ENCODE assay signal across 27 cellular contexts in genomic region chr20:63158845-63159244, GRCh38.
"Had no signal": no experiment of that assay in that cellular context is flagged by ENCODE, and none has a peak within 500 bp of the region (broad histone marks: within the 10 kb centered on the region; RNA-seq: fewer than 3 reads in every experiment).

No MANE protein-coding gene starts in this region.

- H3K4me3 ChIP-seq: dorsolateral prefrontal cortex, esophagus muscularis mucosa, gastrocnemius medialis, hepatocyte, left lung, lower lobe of right lung, neural progenitor cell, psoas muscle, stomach, thoracic aorta, uterus had no signal

- H3K79me2 ChIP-seq: hepatocyte, parathyroid adenoma had no signal

- H3K27ac Mint-ChIP-seq: memory B cell; mesothelial cell of epicardium; natural killer cell treated with Interleukin-12 subunit alpha and Interleukin-12 subunit beta and Interleukin-15 and Interleukin-18, amount 100 ng/mL, for 72 hours; neural progenitor cell; stimulated activated naive B cell treated with anti-CD40 and anti-IgM and Interleukin-4, amounts not matched to agents 10 μg/mL and 1 μg/mL and 100 μg/mL, for 72 hours; type B pancreatic cell had no signal

- H3K4me1 ChIP-seq: esophagus muscularis mucosa, left lung, lower lobe of right lung, parathyroid adenoma, stomach, uterus had no signal

- H3K4me2 ChIP-seq: hepatocyte, neural progenitor cell had no signal

- ATAC-seq: gastrocnemius medialis; left lung; lower lobe of right lung; natural killer cell treated with Interleukin-12 subunit alpha and Interleukin-12 subunit beta and Interleukin-15 and Interleukin-18, amount 100 ng/mL, for 72 hours; psoas muscle; sciatic nerve; stimulated activated naive B cell treated with anti-CD40 and anti-IgM and Interleukin-4, amounts not matched to agents 10 μg/mL and 1 μg/mL and 100 μg/mL, for 72 hours had no signal

- H3K9me3 ChIP-seq: esophagus muscularis mucosa, gastrocnemius medialis, left lung, lower lobe of right lung, psoas muscle, stomach, thoracic aorta, uterus had no signal

- H3K27ac ChIP-seq: dorsolateral prefrontal cortex, epithelial cell of prostate, esophagus muscularis mucosa, gastrocnemius medialis, hepatocyte, left lung, lower lobe of right lung, neural progenitor cell, parathyroid adenoma, psoas muscle, stomach, thoracic aorta, uterus had no signal

- H3K4me3 Mint-ChIP-seq: memory B cell; mesothelial cell of epicardium; natural killer cell treated with Interleukin-12 subunit alpha and Interleukin-12 subunit beta and Interleukin-15 and Interleukin-18, amount 100 ng/mL, for 72 hours; neural progenitor cell; stimulated activated naive B cell treated with anti-CD40 and anti-IgM and Interleukin-4, amounts not matched to agents 10 μg/mL and 1 μg/mL and 100 μg/mL, for 72 hours; type B pancreatic cell had no signal

- H3K36me3 Mint-ChIP-seq: memory B cell; mesothelial cell of epicardium; natural killer cell treated with Interleukin-12 subunit alpha and Interleukin-12 subunit beta and Interleukin-15 and Interleukin-18, amount 100 ng/mL, for 72 hours; neural progenitor cell; stimulated activated naive B cell treated with anti-CD40 and anti-IgM and Interleukin-4, amounts not matched to agents 10 μg/mL and 1 μg/mL and 100 μg/mL, for 72 hours; type B pancreatic cell had no signal

- DNase-seq: caudate nucleus; cortex of kidney; effector memory CD4-positive, alpha-beta T cell; gastrocnemius medialis; left lung; lower lobe of right lung; occipital lobe; retina; stimulated activated CD4-positive, alpha-beta T cell treated with anti-CD3 and anti-CD28 coated beads, Interleukin-2, amount 100 ng/mL, for 24 hours; stimulated activated CD4-positive, alpha-beta T cell treated with anti-CD3 and anti-CD28 coated beads, Interleukin-4, amount 100 ng/mL, for 4 hours; stimulated activated naive B cell treated with anti-CD40 and anti-IgM and Interleukin-4, amounts not matched to agents 10 μg/mL and 1 μg/mL and 100 μg/mL, for 72 hours; stomach; substantia nigra; uterus had no signal

- H3K36me3 ChIP-seq: esophagus muscularis mucosa, gastrocnemius medialis, left lung, lower lobe of right lung, neural progenitor cell, stomach, thoracic aorta, uterus had no signal

- H3K4me1 Mint-ChIP-seq: memory B cell; mesothelial cell of epicardium; stimulated activated naive B cell treated with anti-CD40 and anti-IgM and Interleukin-4, amounts not matched to agents 10 μg/mL and 1 μg/mL and 100 μg/mL, for 72 hours had no signal

- H3K27me3 ChIP-seq: neural progenitor cell, uterus had no signal

- H2AFZ ChIP-seq: hepatocyte, neural progenitor cell, parathyroid adenoma had no signal

- H3K9me3 Mint-ChIP-seq: memory B cell; mesothelial cell of epicardium; natural killer cell treated with Interleukin-12 subunit alpha and Interleukin-12 subunit beta and Interleukin-15 and Interleukin-18, amount 100 ng/mL, for 72 hours; neural progenitor cell; stimulated activated naive B cell treated with anti-CD40 and anti-IgM and Interleukin-4, amounts not matched to agents 10 μg/mL and 1 μg/mL and 100 μg/mL, for 72 hours; type B pancreatic cell had no signal
